In the genomic region with DNA sequence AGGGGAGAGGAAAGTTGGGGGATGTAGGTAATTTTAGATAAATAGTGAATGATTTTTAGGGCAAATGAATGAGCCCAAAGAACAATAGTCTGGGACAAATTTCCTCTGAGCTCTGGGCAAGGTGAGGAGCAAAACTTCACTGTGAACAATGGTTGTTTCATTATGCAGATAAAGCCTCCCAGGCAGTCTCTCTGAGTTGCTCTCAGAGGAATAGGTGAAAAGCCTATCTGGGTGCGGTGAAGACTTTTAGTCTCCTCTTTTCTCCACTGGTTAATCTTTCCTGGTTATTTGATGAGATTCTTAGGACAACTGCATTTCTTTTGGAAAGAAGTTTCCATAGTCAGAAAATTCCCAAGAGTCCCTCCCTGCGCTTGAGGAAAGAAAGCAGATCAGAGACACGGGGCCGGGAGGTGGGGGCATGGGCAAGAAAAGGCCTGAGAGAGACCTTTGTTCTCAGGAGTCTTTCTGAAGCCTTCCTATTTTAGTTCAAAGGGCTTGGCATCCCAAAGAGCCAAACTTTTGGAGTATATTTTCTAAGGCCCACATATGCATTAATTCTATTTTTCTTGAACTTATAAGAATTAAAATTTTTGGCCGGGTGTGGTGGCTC, we compare ENCODE assay signal across 14 cellular contexts.
DNase-seq lines count a peak whose midpoint lies in the region; ATAC-seq and TF ChIP-seq lines count a peak whose summit lies in the region.
"Had no signal": no experiment of that assay in that cellular context is flagged by ENCODE, and none has a peak within 500 bp of the region (broad histone marks: within the 10 kb centered on the region; RNA-seq: fewer than 3 reads in every experiment).

No MANE protein-coding gene starts in this region.

- H3K9me3 ChIP-seq in H9 (ENCODE audit: control insufficient read depth, low read depth, low read length) = no peaks in the 10 kb centered on the region
- H3K9me3 ChIP-seq in tibial nerve = no peaks in the 10 kb centered on the region
- H3K9me3 ChIP-seq: Caco-2, HAP-1 had no signal

- peak overlapping the region; percentile 35 for H3K27ac ChIP-seq in H9 (ENCODE audit: insufficient read length, low read depth, low read length)
- no peak overlapping the region for H3K27ac ChIP-seq in mesendoderm (ENCODE audit: low read depth, low read length)
- H3K27ac ChIP-seq in tibial nerve = no peak overlapping the region

- no peak overlapping the region for H2AFZ ChIP-seq in H9 (ENCODE audit: low read length)

- H2AK5ac ChIP-seq in H9 (ENCODE audit: insufficient read length, low read length) = no peak overlapping the region
- H2AK5ac ChIP-seq in mesendoderm (ENCODE audit: low read length) = no peak overlapping the region

- H3K23me2 ChIP-seq in H9 (ENCODE audit: insufficient read length, low read depth, low read length, poor library complexity, severe bottlenecking) = no peaks in the 10 kb centered on the region

- no peak overlapping the region for H4K8ac ChIP-seq in H9 (replicated peaks; ENCODE audit: insufficient read length, low read depth, low read length)
- H4K8ac ChIP-seq in mesendoderm (ENCODE audit: low read depth, low read length) = no peak overlapping the region

- H3K27me3 Mint-ChIP-seq in H9 (ENCODE audit: low read depth) (no peaks in the 10 kb centered on the region; the same call in 1 of the 2 replicates), WTC11 (ENCODE audit: low read depth) (no peaks in the 10 kb centered on the region)
- H3K27me3 Mint-ChIP-seq in activated CD4-positive, alpha-beta T cell treated with anti-CD3 and anti-CD28 coated beads, Interleukin-2, amount 10 ng/mL, durations not matched to agents 7 days and 5 days = peaks cover 26% of the 10 kb centered on the region

- no peak overlapping the region for H3K9ac ChIP-seq in H9 (ENCODE audit: extremely low read depth, insufficient read length, low read length)
- H3K9ac ChIP-seq in mesendoderm (ENCODE audit: low read length) = no peak overlapping the region

- H3K18ac ChIP-seq in H9 (ENCODE audit: insufficient read length, low read depth, low read length) (no peak overlapping the region), mesendoderm (ENCODE audit: low read length) (peak overlapping the region; percentile 31)

- TF ChIP-seq EP300 in tibial nerve (IDR thresholded peaks at IDR 0.05) = no peak

- H3K56ac ChIP-seq in H9 (ENCODE audit: insufficient read length, low read depth, low read length) (no peak overlapping the region), mesendoderm (ENCODE audit: low read length) (no peak overlapping the region)

- TF ChIP-seq CTCF in H9 (conservative IDR thresholded peaks at IDR 0.05) (no peak), WTC11 (IDR thresholded peaks at IDR 0.05) (no peak), tibial nerve (IDR thresholded peaks at IDR 0.05) (no peak)

- H2BK20ac ChIP-seq in H9 (ENCODE audit: low read depth, low read length, poor library complexity, severe bottlenecking) = no peak overlapping the region

- H3K79me2 ChIP-seq in H9 (ENCODE audit: insufficient read depth, low read length) (no peaks in the 10 kb centered on the region), mesendoderm (ENCODE audit: control insufficient read depth, insufficient read depth, low read length) (no peaks in the 10 kb centered on the region)

- H4K5ac ChIP-seq in H9 (ENCODE audit: insufficient read length, low read depth, low read length) (no peak overlapping the region), mesendoderm (ENCODE audit: low read length) (no peak overlapping the region)

- H3K9me3 Mint-ChIP-seq in H9 (peaks cover 7 to 8% of the 10 kb centered on the region in 2 experiments; a peak in 4 of 5 replicates), WTC11 (peaks cover under 1% of the 10 kb centered on the region; the same call in 1 of the 2 replicates)
- H3K9me3 Mint-ChIP-seq in activated CD4-positive, alpha-beta T cell treated with anti-CD3 and anti-CD28 coated beads, Interleukin-2, amount 10 ng/mL, durations not matched to agents 7 days and 5 days = peaks cover 3% of the 10 kb centered on the region
- H3K9me3 Mint-ChIP-seq: CD8-positive, alpha-beta T cell had no signal

- H3K14ac ChIP-seq in H9 (ENCODE audit: insufficient read depth, low read length) = no peak overlapping the region

- H2BK12ac ChIP-seq in H9 (ENCODE audit: insufficient read length, low read depth, low read length) = no peak overlapping the region

- CTCF ChIA-PET in WTC11 (lab: Charles Lee) = no interaction called here
- CTCF ChIA-PET in activated CD4-positive, alpha-beta T cell treated with anti-CD3 and anti-CD28 coated beads, Interleukin-2, amount 10 ng/mL, durations not matched to agents 7 days and 5 days (lab: Charles Lee) = no interaction called here

- H2BK120ac ChIP-seq in H9 (ENCODE audit: low read depth, low read length, poor library complexity, severe bottlenecking) (peak overlapping the region; percentile 73), mesendoderm (ENCODE audit: low read depth, low read length) (peak overlapping the region; percentile 12)

- peak; percentile 24; the same call in 1 of the 2 replicates for ATAC-seq in WTC11
- ATAC-seq: CD8-positive, alpha-beta T cell; HepG2 had no signal

- H3K4me3 Mint-ChIP-seq in H9 (peak overlapping the region; percentile 51 to 55; a peak in 2 of 5 replicates), WTC11 (peak overlapping the region; percentile 71)
- no peak overlapping the region for H3K4me3 Mint-ChIP-seq in activated CD4-positive, alpha-beta T cell treated with anti-CD3 and anti-CD28 coated beads, Interleukin-2, amount 10 ng/mL, durations not matched to agents 7 days and 5 days
- H3K4me3 Mint-ChIP-seq: CD14-positive monocyte; CD8-positive, alpha-beta T cell had no signal

- H3K4ac ChIP-seq in H9 (ENCODE audit: low read depth, low read length) (no peak overlapping the region), mesendoderm (ENCODE audit: low read depth, low read length) (no peak overlapping the region)

- H4K20me1 ChIP-seq in H9 (ENCODE audit: control insufficient read depth, insufficient read depth, insufficient read length) = no peaks in the 10 kb centered on the region

- peak; percentile 48 for DNase-seq in H9
- no peak for DNase-seq in WTC11 (ENCODE audit: low spot score)
- peak; percentile 18 for DNase-seq in mesendoderm
- no peak for DNase-seq in tibial nerve (ENCODE audit: low spot score in 2 of 2)
- no peak for DNase-seq in activated CD4-positive, alpha-beta T cell treated with anti-CD3 and anti-CD28 coated beads, Interleukin-2, amount 10 ng/mL, durations not matched to agents 7 days and 5 days
- DNase-seq in midbrain (lab: John Stamatoyannopoulos, UW) = no peak
- DNase-seq in NCI-H2171 treated with DMSO at 0.1 percent for 48 hours (lab: John Stamatoyannopoulos, UW) = no peak
- DNase-seq: Caco-2; CD8-positive, alpha-beta T cell; DND-41; GDM1 had no signal

- H3K36me3 Mint-ChIP-seq in H9 (ENCODE audit: insufficient read depth in 1 of 3, low read depth in 3 of 3) (peaks cover 2 to 11% (median 3%) of the 10 kb centered on the region in 3 experiments; a peak in 2 of 7 replicates), WTC11 (no peaks in the 10 kb centered on the region; the same call in 1 of the 2 replicates)
- peaks cover 4% of the 10 kb centered on the region for H3K36me3 Mint-ChIP-seq in activated CD4-positive, alpha-beta T cell treated with anti-CD3 and anti-CD28 coated beads, Interleukin-2, amount 10 ng/mL, durations not matched to agents 7 days and 5 days (ENCODE audit: low read depth)
- H3K36me3 Mint-ChIP-seq: CD14-positive monocyte; CD8-positive, alpha-beta T cell had no signal

- no peak overlapping the region for H4K91ac ChIP-seq in H9 (ENCODE audit: insufficient read length, low read depth, low read length)

- H3K4me2 ChIP-seq in H9 (ENCODE audit: insufficient read depth, insufficient read length, low read length) = no peak overlapping the region
- H3K4me2 ChIP-seq in mesendoderm (ENCODE audit: low read length) = no peak overlapping the region

- H3K36me3 ChIP-seq in mesendoderm (ENCODE audit: control insufficient read depth, insufficient read depth, low read length) (no peaks in the 10 kb centered on the region), tibial nerve (no peaks in the 10 kb centered on the region)
- H3K36me3 ChIP-seq: HAP-1 had no signal

- H3T11ph ChIP-seq in H9 (ENCODE audit: low read length) = no peak overlapping the region

- H3K23ac ChIP-seq in H9 (ENCODE audit: insufficient read length, low read depth, low read length) = no peak overlapping the region
- no peak overlapping the region for H3K23ac ChIP-seq in mesendoderm (ENCODE audit: low read length)

- peak overlapping the region; percentile 78 to 98 (median 94); a peak in 5 of 7 replicates for H3K27ac Mint-ChIP-seq in H9
- no peak overlapping the region; the same call in 1 of the 2 replicates for H3K27ac Mint-ChIP-seq in WTC11
- H3K27ac Mint-ChIP-seq in activated CD4-positive, alpha-beta T cell treated with anti-CD3 and anti-CD28 coated beads, Interleukin-2, amount 10 ng/mL, durations not matched to agents 7 days and 5 days = no peak overlapping the region
- H3K27ac Mint-ChIP-seq: CD14-positive monocyte; CD8-positive, alpha-beta T cell had no signal

- H3K27me3 ChIP-seq in H9 (ENCODE audit: insufficient read depth, low read length) = no peaks in the 10 kb centered on the region
- H3K27me3 ChIP-seq in mesendoderm (ENCODE audit: insufficient read depth, low read length, poor library complexity) = no peaks in the 10 kb centered on the region
- no peaks in the 10 kb centered on the region for H3K27me3 ChIP-seq in tibial nerve

- H2BK5ac ChIP-seq in H9 (ENCODE audit: insufficient read length, low read length) (no peak overlapping the region), mesendoderm (ENCODE audit: low read length) (no peak overlapping the region)

- no peak overlapping the region for H2BK15ac ChIP-seq in H9 (ENCODE audit: low read depth, low read length)
- peak overlapping the region; percentile 57 for H2BK15ac ChIP-seq in mesendoderm (replicated peaks; ENCODE audit: low read depth)

- TF ChIP-seq POLR2A in tibial nerve (IDR thresholded peaks at IDR 0.05) = no peak

- H3K4me3 ChIP-seq in mesendoderm (ENCODE audit: low read length) = no peak overlapping the region
- no peak overlapping the region for H3K4me3 ChIP-seq in tibial nerve
- H3K4me3 ChIP-seq: HAP-1 had no signal

- H3K79me1 ChIP-seq in H9 (ENCODE audit: insufficient read depth, low read depth, low read length, poor library complexity, severe bottlenecking) (no peaks in the 10 kb centered on the region), mesendoderm (ENCODE audit: low read length) (no peaks in the 10 kb centered on the region)

- no CpG with 5 or more reads among the region's 5 CpGs for WGBS in H9 (ENCODE audit: extremely low coverage, insufficient read length, low lambda C conversion rate)
- no CpG with 5 or more reads among the region's 5 CpGs for WGBS in mesendoderm (ENCODE audit: extremely low coverage, insufficient coverage, low lambda C conversion rate)
- WGBS in tibial nerve, 2 donors = 47% methylated on average over 5 of the region's 5 CpGs

- H3K4me1 Mint-ChIP-seq in H9 (peaks cover 35 to 40% of the 10 kb centered on the region in 2 experiments), WTC11 (peaks cover 20% of the 10 kb centered on the region)
- H3K4me1 Mint-ChIP-seq in activated CD4-positive, alpha-beta T cell treated with anti-CD3 and anti-CD28 coated beads, Interleukin-2, amount 10 ng/mL, durations not matched to agents 7 days and 5 days = peaks cover 1% of the 10 kb centered on the region
- H3K4me1 Mint-ChIP-seq: CD14-positive monocyte had no signal

- POLR2A ChIA-PET in WTC11 (lab: Charles Lee) = no interaction called here
- POLR2A ChIA-PET in activated CD4-positive, alpha-beta T cell treated with anti-CD3 and anti-CD28 coated beads, Interleukin-2, amount 10 ng/mL, durations not matched to agents 7 days and 5 days (lab: Charles Lee) = no interaction called here

- H3K4me1 ChIP-seq in H9 (ENCODE audit: insufficient read depth, low read length) = peaks cover 2% of the 10 kb centered on the region; the same call in 1 of the 2 replicates
- no peaks in the 10 kb centered on the region for H3K4me1 ChIP-seq in mesendoderm (ENCODE audit: control insufficient read depth, low read depth, low read length)
- H3K4me1 ChIP-seq in tibial nerve = no peaks in the 10 kb centered on the region
- H3K4me1 ChIP-seq: Caco-2, HAP-1 had no signal

Comparison
In these comparisons a context has a peak if more than half of its experiments do, and no peak if none do; other contexts are left out.
1. DNase-seq: peak in H9 (single experiment) and mesendoderm (single experiment); none in WTC11 (single experiment), tibial nerve (0 of 2), activated CD4-positive, alpha-beta T cell treated with anti-CD3 and anti-CD28 coated beads, Interleukin-2, amount 10 ng/mL, durations not matched to agents 7 days and 5 days (single experiment), midbrain (single experiment) and NCI-H2171 treated with DMSO at 0.1 percent for 48 hours (single experiment).
2. H3K27ac Mint-ChIP-seq: peak in H9 (3 of 3); none in WTC11 (single experiment) and activated CD4-positive, alpha-beta T cell treated with anti-CD3 and anti-CD28 coated beads, Interleukin-2, amount 10 ng/mL, durations not matched to agents 7 days and 5 days (single experiment).